8 cellular contexts compared by ENCODE assay signal in genomic region chr18:34153711-34154110, GRCh38.
DNase-seq lines count a peak whose midpoint lies in the region; ATAC-seq lines count a peak whose summit lies in the region.
"Had no signal": no experiment of that assay in that cellular context is flagged by ENCODE, and none has a peak within 500 bp of the region (broad histone marks: within the 10 kb centered on the region; RNA-seq: fewer than 3 reads in every experiment).

No MANE protein-coding gene starts in this region.

- peak overlapping the region; percentile 24 for H3K9ac ChIP-seq in SK-N-MC (ENCODE audit: insufficient read length)

- peak; percentile 65 for ATAC-seq in GM18867 (IDR thresholded peaks at IDR 0.05; ENCODE audit: unreplicated experiment)
- peak; percentile 79 for ATAC-seq in HG03354 (IDR thresholded peaks at IDR 0.05; ENCODE audit: poor library complexity, severe bottlenecking, unreplicated experiment)

- peak overlapping the region; percentile 42 for H3K4me3 ChIP-seq in SK-N-MC
- H3K4me3 ChIP-seq: lower lobe of right lung had no signal

- no peaks in the 10 kb centered on the region for H3K9me3 ChIP-seq in SK-N-MC (ENCODE audit: low read depth, low read length)
- H3K9me3 ChIP-seq: lower lobe of right lung had no signal

- DNase-seq in SK-N-MC (ENCODE audit: low read depth, low spot score) (peak; percentile 2), myocyte (ENCODE audit: low read depth) (peak; percentile 11), pons (ENCODE audit: low spot score) (no peak), germinal center (ENCODE audit: low spot score) (no peak), AG08395 (ENCODE audit: low spot score) (no peak)
- DNase-seq: lower lobe of right lung had no signal

- no peak overlapping the region for H3K27ac ChIP-seq in SK-N-MC
- H3K27ac ChIP-seq: lower lobe of right lung had no signal

- no peaks in the 10 kb centered on the region for H3K36me3 ChIP-seq in SK-N-MC (ENCODE audit: insufficient read depth, low read length)
- H3K36me3 ChIP-seq: lower lobe of right lung had no signal

Comparison
In these comparisons a context has a peak if more than half of its experiments do, and no peak if none do; other contexts are left out.
1. DNase-seq: peak in SK-N-MC (single experiment) and myocyte (single experiment); none in pons (single experiment), germinal center (single experiment) and AG08395 (single experiment).